In the genomic region with DNA sequence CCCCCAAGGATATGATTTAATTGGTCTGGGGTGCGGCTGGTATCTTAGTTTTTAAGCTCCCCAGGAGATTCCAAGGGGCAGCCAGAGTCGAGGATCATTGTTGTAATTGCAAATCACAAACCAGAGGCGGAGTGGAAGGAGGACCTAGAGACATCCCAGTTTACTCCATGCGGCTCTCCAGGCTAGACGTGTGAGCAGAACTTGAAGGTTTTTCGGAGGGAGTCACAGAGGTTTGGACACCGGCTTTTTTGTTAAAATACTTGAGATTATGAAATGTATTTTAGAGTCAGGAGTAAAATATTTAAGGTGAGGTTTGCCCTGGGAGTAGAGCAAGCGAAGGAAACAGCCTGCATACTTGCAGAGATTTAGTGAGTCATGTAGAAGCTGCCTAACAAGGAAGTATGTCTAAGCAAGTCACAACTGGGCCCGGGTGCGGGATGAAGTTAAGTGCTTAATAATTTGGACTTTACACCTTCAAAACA, we compare ENCODE assay signal across 14 cellular contexts. TPM values are rescaled to one million over a fixed set of nuclear protein-coding genes. Genes with fewer than 3 reads are reported as not detected.
DNase-seq lines count a peak whose midpoint lies in the region; ATAC-seq and TF ChIP-seq lines count a peak whose summit lies in the region.
"Had no signal": no experiment of that assay in that cellular context is flagged by ENCODE, and none has a peak within 500 bp of the region (broad histone marks: within the 10 kb centered on the region; RNA-seq: fewer than 3 reads in every experiment).

No MANE protein-coding gene starts in this region.

- H3K9ac ChIP-seq in iPS-20b (ENCODE audit: low read depth, low read length) = peak overlapping the region; percentile 45; the same call in 1 of the 2 replicates

- H3K4me1 ChIP-seq in iPS-20b (ENCODE audit: insufficient read depth, low read length) (peaks cover 19% of the 10 kb centered on the region; the same call in 1 of the 2 replicates), upper lobe of right lung (peaks cover 7% of the 10 kb centered on the region)
- H3K4me1 ChIP-seq: body of pancreas, uterus had no signal

- H3K36me3 ChIP-seq in WERI-Rb-1 (no peaks in the 10 kb centered on the region), iPS-20b (ENCODE audit: insufficient read depth, low read depth, low read length) (peaks cover 74% of the 10 kb centered on the region), upper lobe of right lung (peaks cover 3% of the 10 kb centered on the region)
- H3K36me3 ChIP-seq: uterus had no signal

- intact Hi-C loops in upper lobe of right lung (cut with DNase I) = loop anchor here (5.0 to 10.0 kb wide), 2 partner anchors 156 to 223 kb away; a partner anchor contains a TSS

- no peaks in the 10 kb centered on the region for H3K9me3 ChIP-seq in WERI-Rb-1 (ENCODE audit: severe bottlenecking)
- no peaks in the 10 kb centered on the region for H3K9me3 ChIP-seq in iPS-20b (ENCODE audit: insufficient read depth, low read depth, low read length)
- no peaks in the 10 kb centered on the region for H3K9me3 ChIP-seq in upper lobe of right lung
- H3K9me3 ChIP-seq: body of pancreas, uterus had no signal

- DNase-seq in NCI-H1417 (lab: John Stamatoyannopoulos, UW) (peak in 2 of 3 experiments; percentile 1), NCI-H1417 treated with DMSO at 0.1 percent for 48 hours (lab: John Stamatoyannopoulos, UW) (no peak), WERI-Rb-1 (peak; percentile 35), upper lobe of right lung (no peak)
- DNase-seq: activated CD8-positive, alpha-beta memory T cell treated with anti-CD3 and anti-CD28 coated beads, Interleukin-2, amount 50 U/mL, for 48 hours; body of pancreas; foreskin fibroblast; GF-D8; left ventricle myocardium superior; uterus had no signal

- no peak overlapping the region for H3K27ac ChIP-seq in WERI-Rb-1
- peak overlapping the region; percentile 39 for H3K27ac ChIP-seq in iPS-20b (ENCODE audit: low read length)
- H3K27ac ChIP-seq in upper lobe of right lung = no peak overlapping the region
- H3K27ac ChIP-seq: body of pancreas, uterus had no signal

- ATAC-seq in upper lobe of right lung (peak; percentile 52), GM19397 (IDR thresholded peaks at IDR 0.05; ENCODE audit: unreplicated experiment) (no peak), HG02870 (IDR thresholded peaks at IDR 0.05; ENCODE audit: unreplicated experiment) (no peak), GM21423 (IDR thresholded peaks at IDR 0.05; ENCODE audit: unreplicated experiment) (no peak)
- ATAC-seq: body of pancreas, left ventricle myocardium superior had no signal

- no peaks in the 10 kb centered on the region for H3K27me3 ChIP-seq in WERI-Rb-1 (ENCODE audit: insufficient read depth, low read depth, severe bottlenecking)
- H3K27me3 ChIP-seq in iPS-20b (ENCODE audit: insufficient read depth, low read length) = no peaks in the 10 kb centered on the region
- H3K27me3 ChIP-seq in upper lobe of right lung = no peaks in the 10 kb centered on the region
- H3K27me3 ChIP-seq: body of pancreas, uterus had no signal

- H3K4me3 ChIP-seq in WERI-Rb-1 (ENCODE audit: low read depth, low read length) (no peak overlapping the region), iPS-20b (ENCODE audit: low read length) (no peak overlapping the region), upper lobe of right lung (no peak overlapping the region)
- H3K4me3 ChIP-seq: body of pancreas, uterus had no signal

- no peak for TF ChIP-seq CTCF in WERI-Rb-1 (IDR thresholded peaks at IDR 0.05; ENCODE audit: low read depth, low read length)
- TF ChIP-seq CTCF in upper lobe of right lung (IDR thresholded peaks at IDR 0.05) = no peak

RNA-seq across cellular contexts. Expression of a gene that starts 39.5 kb away (rescaled TPM):
- 156 TPM for total RNA-seq in upper lobe of right lung

Comparison
In these comparisons a context has a peak if more than half of its experiments do, and no peak if none do; other contexts are left out.
1. DNase-seq: peak in NCI-H1417 (2 of 3) and WERI-Rb-1 (single experiment); none in NCI-H1417 treated with DMSO at 0.1 percent for 48 hours (single experiment) and upper lobe of right lung (single experiment).